8 cellular contexts compared by ENCODE assay signal in the genomic region with DNA sequence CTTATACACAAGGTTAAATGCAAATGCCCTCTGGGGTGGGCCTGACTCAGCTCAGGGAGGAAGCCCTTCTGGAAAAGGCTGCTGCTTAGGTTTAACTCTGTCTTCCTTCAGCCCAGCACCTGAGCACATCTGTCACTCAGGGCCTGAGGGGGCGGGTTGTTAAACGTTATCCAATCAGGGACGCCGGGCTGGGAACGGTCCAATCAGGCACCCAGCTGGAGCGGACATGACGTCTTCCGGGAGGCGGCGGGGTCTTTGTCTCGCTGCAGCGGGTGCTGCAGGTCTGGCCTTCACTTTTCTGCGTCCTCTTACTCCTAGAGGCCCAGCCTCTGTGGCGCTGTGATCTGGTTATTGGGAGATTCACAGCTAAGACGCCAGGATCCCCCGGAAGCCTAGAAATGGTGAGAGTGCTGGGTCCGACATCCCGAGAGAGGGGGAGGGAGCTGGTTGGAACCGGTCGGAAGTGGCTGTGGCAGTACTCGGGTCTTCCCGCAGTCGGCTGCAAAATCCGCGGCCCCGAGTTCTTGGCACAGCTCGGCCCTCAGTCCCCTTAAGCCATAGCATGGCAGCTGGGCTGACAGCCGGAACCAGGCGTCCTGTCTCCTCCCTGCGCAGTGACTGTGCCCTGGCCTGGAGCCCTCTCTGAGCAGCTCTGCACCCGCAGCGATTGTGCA. TPM values are rescaled to one million over a fixed set of nuclear protein-coding genes. Genes with fewer than 3 reads are reported as not detected.
DNase-seq lines count a peak whose midpoint lies in the region; ATAC-seq lines count a peak whose summit lies in the region.

A gene (plus strand): TSS at position 258 of the 674 bp plus-strand sequence. CDS start 141 bp downstream, at position 399.

- peak within 1 kb of the TSS; percentile 99 for H3K27ac Mint-ChIP-seq in effector memory CD8-positive, alpha-beta T cell

- H3K27me3 Mint-ChIP-seq in effector memory CD8-positive, alpha-beta T cell: no peaks in the 10 kb centered on the region

- peak; percentile 100 for ATAC-seq in GM21360 (IDR thresholded peaks at IDR 0.05; ENCODE audit: unreplicated experiment)
- ATAC-seq in effector memory CD8-positive, alpha-beta T cell (replicated peaks): peak; percentile 98

- H3K4me3 Mint-ChIP-seq in effector memory CD8-positive, alpha-beta T cell: peak within 1 kb of the TSS; percentile 98

- peaks cover 10 to 18% of the 10 kb centered on the region in 2 donors for H3K4me1 Mint-ChIP-seq in effector memory CD8-positive, alpha-beta T cell (ENCODE audit: low read depth in 2 of 2)

- DNase-seq in COLO829 (ENCODE audit: low spot score) (peak; percentile 95), HT-29 (ENCODE audit: low spot score) (peak; percentile 98), medulla oblongata (ENCODE audit: extremely low spot score) (peak; percentile 99)
- peak; percentile 93 for DNase-seq in NK-92 treated with Interleukin-12 subunit alpha and Interleukin-12 subunit beta, amount 100 ng/mL, for 24 hours (lab: John Stamatoyannopoulos, UW)
- peak; percentile 82 to 90 for DNase-seq in activated CD8-positive, alpha-beta memory T cell treated with anti-CD3 and anti-CD28 coated beads for 4 hours (ENCODE audit: low read depth in 2 of 2)
- peak; percentile 89 to 93 (median 91) for DNase-seq in effector memory CD8-positive, alpha-beta T cell
- DNase-seq in stimulated activated CD4-positive, alpha-beta T cell treated with anti-CD3 and anti-CD28 coated beads, TNF-alpha, amount 100 ng/mL, for 48 hours (ENCODE audit: low read depth in 3 of 3): peak; percentile 87 to 93 (median 90)

- peaks cover 22% of the 10 kb centered on the region for H3K36me3 Mint-ChIP-seq in effector memory CD8-positive, alpha-beta T cell (ENCODE audit: insufficient read depth)

- H3K9me3 Mint-ChIP-seq in effector memory CD8-positive, alpha-beta T cell: no peaks in the 10 kb centered on the region

RNA-seq across cellular contexts. Expression of the gene that starts here (rescaled TPM):
- 2.6 and 5.3 TPM in 2 replicates for total RNA-seq in HT-29 (2014; rRNA removed; shearing (Covaris generic))

Comparison
In these comparisons a context has a peak if more than half of its experiments do, and no peak if none do; other contexts are left out.
1. Peak in every context shown above with its lines: DNase-seq and ATAC-seq.